26 cellular contexts compared by ENCODE assay signal in the genomic region with DNA sequence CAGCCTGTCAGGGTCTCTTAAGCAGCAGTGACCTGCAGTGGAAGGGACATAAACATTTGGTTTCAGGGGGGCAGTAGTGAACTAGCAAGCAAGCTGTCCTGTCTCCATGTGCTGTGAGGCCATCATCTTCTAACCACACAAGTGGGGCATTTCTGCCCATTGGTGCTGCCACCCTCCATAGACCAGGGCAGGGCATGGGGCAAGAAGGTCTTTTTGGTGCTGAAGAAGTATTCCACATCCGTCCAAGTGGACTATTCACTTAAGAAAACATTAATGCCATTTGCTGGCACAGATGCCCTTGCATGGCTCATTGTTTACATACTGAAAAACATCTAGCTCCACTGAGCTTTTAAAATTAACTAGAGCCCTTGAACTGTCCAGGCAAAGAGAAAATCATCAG. TPM values are rescaled to one million over a fixed set of nuclear protein-coding genes. Genes with fewer than 3 reads are reported as not detected.
"Had no signal": no experiment of that assay in that cellular context is flagged by ENCODE, and none has a peak within 500 bp of the region (broad histone marks: within the 10 kb centered on the region; RNA-seq: fewer than 3 reads in every experiment).

No MANE protein-coding gene starts in this region.

- ATAC-seq: activated CD4-positive, CD25-positive, alpha-beta regulatory T cell treated with anti-CD3 and anti-CD28 coated beads, Interleukin-2, amount 50 U/mL, for 24 hours; foreskin keratinocyte; lower lobe of right lung; SK-N-SH treated with all-trans-retinoic acid at 6 μM for 48 hours; T-cell had no signal

- H3K4me2 ChIP-seq: smooth muscle cell had no signal

- H3K4me3 Mint-ChIP-seq: activated naive CD8-positive, alpha-beta T cell; neural crest cell; T-cell had no signal

- H3K4me1 Mint-ChIP-seq: neural crest cell had no signal

- H3K36me3 ChIP-seq: ovary, right lobe of liver, transverse colon had no signal

- H3K27me3 ChIP-seq: ovary, right lobe of liver, transverse colon had no signal

- H3K4me1 ChIP-seq: foreskin keratinocyte, right lobe of liver, transverse colon had no signal

- H3K4me3 ChIP-seq: lower lobe of right lung, ovary, right lobe of liver, smooth muscle cell, transverse colon had no signal

- H3K36me3 Mint-ChIP-seq: activated naive CD8-positive, alpha-beta T cell had no signal

- DNase-seq: activated CD4-positive, alpha-beta T cell treated with anti-CD3 and anti-CD28 coated beads, Interleukin-2, amount 50 U/mL, for 1 hour; activated CD8-positive, alpha-beta memory T cell treated with anti-CD3 and anti-CD28 coated beads, Interleukin-2, amount 50 U/mL, for 4 hours; activated gamma-delta T cell; activated T-cell treated with anti-CD3 and anti-CD28 coated beads, Interleukin-2, amount 50 U/mL, for 48 hours; amniotic stem cell; dermis blood vessel endothelial cell; effector memory CD4-positive, alpha-beta T cell; foreskin keratinocyte; hypothalamus; lower lobe of right lung; midbrain; ovary; right lobe of liver; stimulated activated CD4-positive, alpha-beta T cell treated with anti-CD3 and anti-CD28 coated beads, Interleukin-4, amount 100 ng/mL, for 1 hour; substantia nigra; T-cell; T-helper 9 cell; transverse colon had no signal

- H3K27ac Mint-ChIP-seq: activated naive CD8-positive, alpha-beta T cell had no signal

- H3K9me3 ChIP-seq: lower lobe of right lung, ovary, right lobe of liver, transverse colon had no signal

- H3K27ac ChIP-seq: foreskin keratinocyte, lower lobe of right lung, ovary, right lobe of liver had no signal

- H3K9me3 Mint-ChIP-seq: T-cell had no signal

RNA-seq across cellular contexts. Expression of a gene that starts 35.8 kb away (rescaled TPM):
- total RNA-seq: chondrocyte, fibroblast of lung, foreskin keratinocyte, neural crest cell had no signal
- polyA plus RNA-seq: fibroblast of lung, foreskin keratinocyte, keratinocyte, smooth muscle cell had no signal
